In the genomic region with DNA sequence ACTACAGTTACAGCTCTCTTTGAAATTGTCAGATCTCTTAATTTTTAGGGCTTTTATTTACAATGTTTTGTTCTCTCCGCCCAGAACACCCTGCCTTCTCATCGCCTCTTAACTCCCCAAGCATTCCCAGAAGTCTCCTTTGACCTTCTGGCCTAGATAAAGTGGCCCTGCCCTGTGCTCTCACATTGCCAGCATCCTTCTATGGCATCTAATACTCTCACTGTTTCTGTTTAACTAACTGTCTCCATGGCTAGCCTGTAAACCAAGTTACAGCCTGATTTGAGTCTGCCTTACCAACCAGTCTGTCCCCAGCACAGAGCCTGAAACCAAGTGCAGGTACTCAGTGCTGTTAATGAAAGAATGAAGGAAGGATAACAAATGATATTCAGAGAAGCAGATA, we compare ENCODE assay signal across 1 cellular context.
TF ChIP-seq lines count a peak whose summit lies in the region.

No MANE protein-coding gene starts in this region.

TF ChIP-seq in WTC11, 78 proteins besides CTCF, POLR2A, EP300 and RAD21 (continued from another document):
- TF ChIP-seq, protein P1, sequence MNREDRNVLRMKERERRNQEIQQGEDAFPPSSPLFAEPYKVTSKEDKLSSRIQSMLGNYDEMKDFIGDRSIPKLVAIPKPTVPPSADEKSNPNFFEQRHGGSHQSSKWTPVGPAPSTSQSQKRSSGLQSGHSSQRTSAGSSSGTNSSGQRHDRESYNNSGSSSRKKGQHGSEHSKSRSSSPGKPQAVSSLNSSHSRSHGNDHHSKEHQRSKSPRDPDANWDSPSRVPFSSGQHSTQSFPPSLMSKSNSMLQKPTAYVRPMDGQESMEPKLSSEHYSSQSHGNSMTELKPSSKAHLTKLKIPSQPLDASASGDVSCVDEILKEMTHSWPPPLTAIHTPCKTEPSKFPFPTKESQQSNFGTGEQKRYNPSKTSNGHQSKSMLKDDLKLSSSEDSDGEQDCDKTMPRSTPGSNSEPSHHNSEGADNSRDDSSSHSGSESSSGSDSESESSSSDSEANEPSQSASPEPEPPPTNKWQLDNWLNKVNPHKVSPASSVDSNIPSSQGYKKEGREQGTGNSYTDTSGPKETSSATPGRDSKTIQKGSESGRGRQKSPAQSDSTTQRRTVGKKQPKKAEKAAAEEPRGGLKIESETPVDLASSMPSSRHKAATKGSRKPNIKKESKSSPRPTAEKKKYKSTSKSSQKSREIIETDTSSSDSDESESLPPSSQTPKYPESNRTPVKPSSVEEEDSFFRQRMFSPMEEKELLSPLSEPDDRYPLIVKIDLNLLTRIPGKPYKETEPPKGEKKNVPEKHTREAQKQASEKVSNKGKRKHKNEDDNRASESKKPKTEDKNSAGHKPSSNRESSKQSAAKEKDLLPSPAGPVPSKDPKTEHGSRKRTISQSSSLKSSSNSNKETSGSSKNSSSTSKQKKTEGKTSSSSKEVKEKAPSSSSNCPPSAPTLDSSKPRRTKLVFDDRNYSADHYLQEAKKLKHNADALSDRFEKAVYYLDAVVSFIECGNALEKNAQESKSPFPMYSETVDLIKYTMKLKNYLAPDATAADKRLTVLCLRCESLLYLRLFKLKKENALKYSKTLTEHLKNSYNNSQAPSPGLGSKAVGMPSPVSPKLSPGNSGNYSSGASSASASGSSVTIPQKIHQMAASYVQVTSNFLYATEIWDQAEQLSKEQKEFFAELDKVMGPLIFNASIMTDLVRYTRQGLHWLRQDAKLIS (CRISPR knock-in tag; IDR thresholded peaks at IDR 0.05; ENCODE audit: borderline replicate concordance) = no peak
- TF ChIP-seq SOX15 (CRISPR knock-in tag; IDR thresholded peaks at IDR 0.05) = no peak
- no peak for TF ChIP-seq ZNF423 (CRISPR knock-in tag; IDR thresholded peaks at IDR 0.05)
- no peak for TF ChIP-seq IRF1 (CRISPR knock-in tag; IDR thresholded peaks at IDR 0.05)
- no peak for TF ChIP-seq ZNF532 (CRISPR knock-in tag; IDR thresholded peaks at IDR 0.05; ENCODE audit: borderline replicate concordance)
- TF ChIP-seq EMX1 (CRISPR knock-in tag; IDR thresholded peaks at IDR 0.05) = no peak
- no peak for TF ChIP-seq SP1 (CRISPR knock-in tag; conservative IDR thresholded peaks at IDR 0.05)
- no peak for TF ChIP-seq ESRRA (CRISPR knock-in tag; IDR thresholded peaks at IDR 0.05; ENCODE audit: borderline replicate concordance)
- TF ChIP-seq, protein P2, sequence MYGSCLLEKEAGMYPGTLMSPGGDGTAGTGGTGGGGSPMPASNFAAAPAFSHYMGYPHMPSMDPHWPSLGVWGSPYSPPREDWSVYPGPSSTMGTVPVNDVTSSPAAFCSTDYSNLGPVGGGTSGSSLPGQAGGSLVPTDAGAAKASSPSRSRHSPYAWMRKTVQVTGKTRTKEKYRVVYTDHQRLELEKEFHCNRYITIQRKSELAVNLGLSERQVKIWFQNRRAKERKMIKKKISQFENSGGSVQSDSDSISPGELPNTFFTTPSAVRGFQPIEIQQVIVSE (CRISPR knock-in tag; IDR thresholded peaks at IDR 0.05; ENCODE audit: borderline replicate concordance) = no peak
- no peak for TF ChIP-seq TEAD4 (CRISPR knock-in tag; IDR thresholded peaks at IDR 0.05)
